In the genomic region with DNA sequence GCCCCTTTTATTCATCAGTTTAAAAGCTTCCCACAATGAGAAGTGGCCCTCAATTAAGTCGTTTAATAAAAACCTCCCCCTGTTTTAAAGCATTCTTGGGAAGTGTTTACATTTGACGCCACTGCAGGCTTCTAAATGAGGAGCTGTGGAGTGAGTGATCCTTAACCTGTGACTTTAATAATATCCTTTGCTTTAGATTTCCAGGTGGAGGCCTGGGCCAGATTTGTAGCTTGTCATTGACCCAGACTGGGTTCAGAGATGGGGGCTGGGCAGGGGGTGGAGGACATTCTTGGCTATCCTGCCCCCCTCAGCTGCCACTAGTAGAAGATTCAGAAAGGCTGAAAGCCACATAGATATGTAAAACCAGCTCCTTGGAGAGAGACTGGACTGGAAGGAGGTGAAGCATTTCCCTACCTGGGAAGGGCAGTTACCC, we compare ENCODE assay signal across 14 cellular contexts. TPM values are rescaled to one million over a fixed set of nuclear protein-coding genes. Genes with fewer than 3 reads are reported as not detected.
DNase-seq lines count a peak whose midpoint lies in the region; TF ChIP-seq lines count a peak whose summit lies in the region.
"Had no signal": no experiment of that assay in that cellular context is flagged by ENCODE, and none has a peak within 500 bp of the region (broad histone marks: within the 10 kb centered on the region; RNA-seq: fewer than 3 reads in every experiment).

No MANE protein-coding gene starts in this region.

- H3K4me1 Mint-ChIP-seq in endothelial cell (ENCODE audit: unreplicated experiment), result peaks cover 80% of the 10 kb centered on the region
- H3K4me1 Mint-ChIP-seq in mesothelial cell of epicardium, result peaks cover 61% of the 10 kb centered on the region
- H3K4me1 Mint-ChIP-seq: T-cell had no signal

- no peak overlapping the region for H3K4me2 ChIP-seq in Karpas-422 (ENCODE audit: low read depth, low read length, poor library complexity, severe bottlenecking)

- H3K4me3 Mint-ChIP-seq in endothelial cell (ENCODE audit: unreplicated experiment) (peak overlapping the region; percentile 79), mesothelial cell of epicardium (no peak overlapping the region)
- H3K4me3 Mint-ChIP-seq: T-cell had no signal

- no peaks in the 10 kb centered on the region for H3K27me3 ChIP-seq in Karpas-422 (ENCODE audit: low read length)

- no peak overlapping the region for H3K4me3 ChIP-seq in Karpas-422 (ENCODE audit: low read length)

- DNase-seq in COR-L47 (lab: John Stamatoyannopoulos, UW), result peak; percentile 27
- DNase-seq in NCI-H1417 (lab: John Stamatoyannopoulos, UW), result peak in 2 of 3 experiments; percentile 85 to 99
- DNase-seq in endothelial cell (ENCODE audit: low spot score), result no peak
- DNase-seq in mesothelial cell of epicardium (ENCODE audit: low spot score in 2 of 2, unreplicated experiment in 2 of 2), result no peak
- DNase-seq in head of caudate nucleus, result no peak
- DNase-seq in Karpas-422, result no peak
- no peak for DNase-seq in DMS53 treated with DMSO at 0.1 percent for 48 hours (lab: John Stamatoyannopoulos, UW; ENCODE audit: unreplicated experiment)
- no peak for DNase-seq in stimulated activated naive CD4-positive, alpha-beta T cell treated with Interleukin-2 at 50 U/mL for 16 hours (lab: John Stamatoyannopoulos, UW)
- DNase-seq: activated CD4-positive, alpha-beta T cell treated with anti-CD3 and anti-CD28 coated beads for 48 hours; activated effector memory CD4-positive, alpha-beta T cell treated with anti-CD3 and anti-CD28 coated beads, Interleukin-2, amount 50 U/mL, for 16 hours; EL; NCI-H1694 treated with DMSO at 0.1 percent for 48 hours; OCI-M1; T-cell had no signal

- H3K27ac ChIP-seq in Karpas-422 (ENCODE audit: low read length), result no peak overlapping the region

- H3K9me3 ChIP-seq in Karpas-422 (ENCODE audit: low read length), result no peaks in the 10 kb centered on the region

- no peaks in the 10 kb centered on the region for H3K9me2 ChIP-seq in Karpas-422 (replicated peaks; ENCODE audit: insufficient read depth, low read length)

- intact Hi-C loops in head of caudate nucleus (cut with DNase I), result no loop called here

- H3K79me2 ChIP-seq in Karpas-422 (ENCODE audit: low read length), result no peaks in the 10 kb centered on the region

- H3K9me3 Mint-ChIP-seq in endothelial cell (ENCODE audit: unreplicated experiment) (no peaks in the 10 kb centered on the region), mesothelial cell of epicardium (no peaks in the 10 kb centered on the region)
- H3K9me3 Mint-ChIP-seq: T-cell had no signal

- H4K20me1 ChIP-seq in Karpas-422 (ENCODE audit: insufficient read depth, low read depth, low read length), result no peaks in the 10 kb centered on the region

- H3K27me3 Mint-ChIP-seq in endothelial cell (ENCODE audit: unreplicated experiment) (peaks cover 3% of the 10 kb centered on the region), mesothelial cell of epicardium (ENCODE audit: low read depth) (no peaks in the 10 kb centered on the region)

- peaks cover 45% of the 10 kb centered on the region for H3K36me3 Mint-ChIP-seq in endothelial cell (ENCODE audit: low read depth, unreplicated experiment)
- H3K36me3 Mint-ChIP-seq in mesothelial cell of epicardium, result no peaks in the 10 kb centered on the region
- H3K36me3 Mint-ChIP-seq: T-cell had no signal

- H3K4me1 ChIP-seq in Karpas-422 (ENCODE audit: low read length), result no peaks in the 10 kb centered on the region

- H3K9ac ChIP-seq in Karpas-422 (ENCODE audit: low read length), result no peak overlapping the region

- H3K36me3 ChIP-seq in Karpas-422 (ENCODE audit: insufficient read depth, low read length), result no peaks in the 10 kb centered on the region

- TF ChIP-seq CTCF in endothelial cell (IDR thresholded peaks at IDR 0.05; ENCODE audit: unreplicated experiment) (no peak), mesothelial cell of epicardium (IDR thresholded peaks at IDR 0.05; ENCODE audit: unreplicated experiment) (no peak)

- H3K27ac Mint-ChIP-seq in endothelial cell (ENCODE audit: unreplicated experiment) (peak overlapping the region; percentile 78), mesothelial cell of epicardium (peak overlapping the region; percentile 91)
- H3K27ac Mint-ChIP-seq: T-cell had no signal

- H2AFZ ChIP-seq in Karpas-422 (ENCODE audit: low read length), result no peak overlapping the region

RNA-seq across cellular contexts. Expression of gene CGNL1, which starts 11.4 kb away (rescaled TPM):
- total RNA-seq in endothelial cell (ENCODE audit: unreplicated experiment), result 238 TPM
- total RNA-seq in mesothelial cell of epicardium, result 34.1 to 36.4 TPM (median 35.7 TPM) in 3 replicates
- not detected in 2 replicates for total RNA-seq in Karpas-422 (2014; rRNA removed; shearing (Covaris generic); ENCODE audit: low replicate concordance)

Comparison
In these comparisons a context has a peak if more than half of its experiments do, and no peak if none do; other contexts are left out.
1. DNase-seq: peak in COR-L47 (single experiment) and NCI-H1417 (2 of 3); none in endothelial cell (single experiment), mesothelial cell of epicardium (0 of 2), head of caudate nucleus (0 of 42), Karpas-422 (single experiment), DMS53 treated with DMSO at 0.1 percent for 48 hours (single experiment) and stimulated activated naive CD4-positive, alpha-beta T cell treated with Interleukin-2 at 50 U/mL for 16 hours (single experiment).
2. RNA of gene CGNL1, which starts 11.4 kb away (total RNA-seq): 238 TPM in endothelial cell (single experiment) and 34.1 to 36.4 TPM in mesothelial cell of epicardium; not detected in Karpas-422; every median in the first group is over 10 times any median in the second.